In genomic region chr3:49021213-49021812, GRCh38 we compare ENCODE assay signal across 8 cellular contexts. TPM values are rescaled to one million over a fixed set of nuclear protein-coding genes. Genes with fewer than 3 reads are reported as not detected.
DNase-seq lines count a peak whose midpoint lies in the region; ATAC-seq and TF ChIP-seq lines count a peak whose summit lies in the region.

No MANE protein-coding gene starts in this region.

- ATAC-seq in CD4-positive, CD25-positive, alpha-beta regulatory T cell (ENCODE audit: low read depth in 2 of 2), result peak; percentile 79 to 82
- ATAC-seq in GM19438 (IDR thresholded peaks at IDR 0.05; ENCODE audit: low read depth, unreplicated experiment) (peak; percentile 42), HG03571 (IDR thresholded peaks at IDR 0.05; ENCODE audit: unreplicated experiment) (peak; percentile 42), right lobe of liver (peak; percentile 82 to 91 (median 86))

- no peaks in the 10 kb centered on the region for H3K9me3 ChIP-seq in CD4-positive, CD25-positive, alpha-beta regulatory T cell (ENCODE audit: control insufficient read depth in 2 of 2, low read length in 2 of 2)
- no peaks in the 10 kb centered on the region for H3K9me3 ChIP-seq in right lobe of liver

- no peaks in the 10 kb centered on the region for H3K9me3 Mint-ChIP-seq in CD4-positive, CD25-positive, alpha-beta regulatory T cell

- peak; percentile 100 for TF ChIP-seq POLR2A in right lobe of liver (IDR thresholded peaks at IDR 0.05)

- H3K27me3 Mint-ChIP-seq in CD4-positive, CD25-positive, alpha-beta regulatory T cell, result peaks cover 5% of the 10 kb centered on the region

- peak overlapping the region; percentile 98 for H3K27ac ChIP-seq in CD4-positive, CD25-positive, alpha-beta regulatory T cell (ENCODE audit: insufficient read depth, low read length, poor library complexity, severe bottlenecking)
- H3K27ac ChIP-seq in right lobe of liver, result peak overlapping the region; percentile 88 to 100 (median 99)

- intact Hi-C loops in right lobe of liver (cut with DNase I), result no loop called here

- no peak for TF ChIP-seq CTCF in right lobe of liver (IDR thresholded peaks at IDR 0.05)

- peaks cover 46% of the 10 kb centered on the region for H3K4me1 ChIP-seq in CD4-positive, CD25-positive, alpha-beta regulatory T cell (ENCODE audit: control insufficient read depth, insufficient read depth, low read length, poor library complexity, severe bottlenecking)
- peaks cover 0 to 31% (median 11%) of the 10 kb centered on the region in 4 donors for H3K4me1 ChIP-seq in right lobe of liver

- H3K4me1 Mint-ChIP-seq in CD4-positive, CD25-positive, alpha-beta regulatory T cell, result peaks cover 10 to 67% (median 21%) of the 10 kb centered on the region in 4 donors

- peak overlapping the region; percentile 96 to 99 (median 96) for H3K27ac Mint-ChIP-seq in CD4-positive, CD25-positive, alpha-beta regulatory T cell

- peaks cover 13% of the 10 kb centered on the region for H3K36me3 Mint-ChIP-seq in CD4-positive, CD25-positive, alpha-beta regulatory T cell

- peaks cover 29% of the 10 kb centered on the region for H3K36me3 ChIP-seq in CD4-positive, CD25-positive, alpha-beta regulatory T cell (ENCODE audit: control insufficient read depth, insufficient read depth, low read length)
- H3K36me3 ChIP-seq in right lobe of liver, result peaks cover 0 to 32% (median 13%) of the 10 kb centered on the region in 4 donors

- peak; percentile 98 to 99 (median 98) for DNase-seq in CD4-positive, CD25-positive, alpha-beta regulatory T cell
- DNase-seq in NCI-H774 (lab: John Stamatoyannopoulos, UW), result peak; percentile 85
- DNase-seq in activated CD4-positive, alpha-beta T cell treated with anti-CD3 and anti-CD28 coated beads, Interleukin-2, amount 50 U/mL, for 48 hours, result peak; percentile 99 to 100
- peak; percentile 90 to 97 for DNase-seq in dermis microvascular lymphatic vessel endothelial cell (ENCODE audit: low read depth in 2 of 2)
- peak; percentile 99 to 100 (median 99) for DNase-seq in right lobe of liver
- DNase-seq in stimulated activated CD4-positive, alpha-beta T cell treated with anti-CD3 and anti-CD28 coated beads, Interleukin-4, amount 100 ng/mL, for 24 hours, result peak; percentile 99

- peak overlapping the region; percentile 77 for H3K4me3 ChIP-seq in CD4-positive, CD25-positive, alpha-beta regulatory T cell (ENCODE audit: low read depth, low read length)
- peak overlapping the region; percentile 92 to 99 (median 97) for H3K4me3 ChIP-seq in right lobe of liver

- H3K27me3 ChIP-seq in CD4-positive, CD25-positive, alpha-beta regulatory T cell (ENCODE audit: control insufficient read depth, insufficient read depth, low read length), result no peaks in the 10 kb centered on the region
- no peaks in the 10 kb centered on the region for H3K27me3 ChIP-seq in right lobe of liver

- peak overlapping the region; percentile 94 to 99 (median 98) for H3K4me3 Mint-ChIP-seq in CD4-positive, CD25-positive, alpha-beta regulatory T cell

- no CpG with 5 or more reads among the region's 60 CpGs for WGBS in right lobe of liver (ENCODE audit: insufficient coverage, low coverage, low lambda C conversion rate, missing lambda C conversion rate)

RNA-seq across cellular contexts. Expression of gene NDUFAF3, which starts 0.6 kb away (rescaled TPM):
- 57.8 TPM for total RNA-seq in CD4-positive, CD25-positive, alpha-beta regulatory T cell
- polyA plus RNA-seq in CD4-positive, CD25-positive, alpha-beta regulatory T cell, result 100 to 1,000 TPM; 155 to 179 (median 162) TPM
- total RNA-seq in dermis microvascular lymphatic vessel endothelial cell (52.9 and 76.2 TPM in 2 replicates), right lobe of liver (100 to 1,000 TPM in 1 of 6 experiments, 10 to 100 TPM in 5; 39.2 to 100 (median 44.8) TPM)

RNA-seq across cellular contexts. Expression of gene DALRD3, which starts 2.9 kb away (rescaled TPM):
- total RNA-seq in CD4-positive, CD25-positive, alpha-beta regulatory T cell, result 22.2 TPM
- polyA plus RNA-seq in CD4-positive, CD25-positive, alpha-beta regulatory T cell, result 10 to 100 TPM; 30.0 to 40.8 (median 32.1) TPM
- total RNA-seq in dermis microvascular lymphatic vessel endothelial cell (31.6 and 38.6 TPM in 2 replicates), right lobe of liver (10 to 100 TPM in 2 of 6 experiments, 1 to 10 TPM in 4; 7.5 to 17.0 (median 8.1) TPM)

RNA-seq across cellular contexts. Expression of gene IMPDH2, which starts 7.9 kb away (rescaled TPM):
- total RNA-seq in CD4-positive, CD25-positive, alpha-beta regulatory T cell, result 78.4 TPM
- 10 to 100 TPM; 58.6 to 81.3 (median 73.0) TPM for polyA plus RNA-seq in CD4-positive, CD25-positive, alpha-beta regulatory T cell
- total RNA-seq in dermis microvascular lymphatic vessel endothelial cell (249 and 328 TPM in 2 replicates), right lobe of liver (10 to 100 TPM; 32.0 to 57.3 (median 39.0) TPM)

RNA-seq across cellular contexts. Expression of gene WDR6, which starts 14.1 kb away (rescaled TPM):
- 208 TPM for total RNA-seq in CD4-positive, CD25-positive, alpha-beta regulatory T cell
- 100 to 1,000 TPM in 3 of 4 donors, 10 to 100 TPM in 1; 74.0 to 117 (median 112) TPM for polyA plus RNA-seq in CD4-positive, CD25-positive, alpha-beta regulatory T cell
- total RNA-seq in dermis microvascular lymphatic vessel endothelial cell, result 72.4 and 108 TPM in 2 replicates
- 10 to 100 TPM; 35.7 to 72.9 (median 65.4) TPM for total RNA-seq in right lobe of liver

RNA-seq across cellular contexts. Expression of gene P4HTM, which starts 31.3 kb away (rescaled TPM):
- 39.2 TPM for total RNA-seq in CD4-positive, CD25-positive, alpha-beta regulatory T cell
- 10 to 100 TPM; 19.5 to 29.9 (median 24.4) TPM for polyA plus RNA-seq in CD4-positive, CD25-positive, alpha-beta regulatory T cell
- total RNA-seq in dermis microvascular lymphatic vessel endothelial cell (4.5 and 4.7 TPM in 2 replicates), right lobe of liver (10 to 100 TPM in 5 of 6 experiments, 1 to 10 TPM in 1; 7.7 to 19.2 (median 11.1) TPM)

Comparison
In these comparisons a context has a peak if more than half of its experiments do, and no peak if none do; other contexts are left out.
1. Peak in every context shown above with its lines: DNase-seq, ATAC-seq, H3K4me3 ChIP-seq and H3K27ac ChIP-seq.